Comparison of ENCODE assay signal across 18 cellular contexts in the genomic region with DNA sequence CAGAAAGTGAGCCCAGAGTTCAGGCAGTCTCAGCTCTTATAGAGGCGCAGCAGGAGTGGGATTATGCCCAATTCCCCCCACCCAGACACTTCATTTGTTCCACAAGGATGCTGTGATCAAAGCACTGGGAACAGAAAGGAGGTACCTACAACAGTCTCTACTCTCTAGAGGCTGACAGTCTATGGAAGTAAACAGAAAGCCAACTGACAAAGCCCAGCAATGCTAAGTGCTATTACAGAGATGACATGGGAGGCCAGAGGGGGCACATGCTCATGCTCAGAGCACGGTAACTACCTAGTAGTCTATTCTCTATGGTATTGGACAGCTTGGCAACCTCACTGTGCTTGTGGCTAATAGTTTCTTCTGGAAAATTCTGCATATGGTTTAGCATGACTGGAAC.
"Had no signal": no experiment of that assay in that cellular context is flagged by ENCODE, and none has a peak within 500 bp of the region (broad histone marks: within the 10 kb centered on the region; RNA-seq: fewer than 3 reads in every experiment).

No MANE protein-coding gene starts in this region.

- H3K36me3 ChIP-seq: cardiac muscle cell, neutrophil had no signal

- H3K27me3 ChIP-seq: body of pancreas, cardiac muscle cell, neutrophil had no signal

- H3K9me3 ChIP-seq: body of pancreas, neutrophil had no signal

- DNase-seq: activated CD4-positive, alpha-beta T cell treated with anti-CD3 and anti-CD28 coated beads for 48 hours; activated CD8-positive, alpha-beta memory T cell treated with anti-CD3 and anti-CD28 coated beads, Interleukin-2, amount 10 ng/mL, durations not matched to agents 7 days and 5 days; activated CD8-positive, alpha-beta T cell treated with anti-CD3 and anti-CD28 coated beads for 36 hours; activated effector memory CD4-positive, alpha-beta T cell treated with anti-CD3 and anti-CD28 coated beads, Interleukin-2, amount 50 U/mL, for 16 hours; activated naive CD4-positive, alpha-beta T cell treated with anti-CD3 and anti-CD28 coated beads, Interleukin-2, amount 50 U/mL, for 16 hours; activated naive CD8-positive, alpha-beta T cell treated with anti-CD3 and anti-CD28 coated beads, Interleukin-2, amount 50 U/mL, for 24 hours; activated T-cell treated with anti-CD3 and anti-CD28 coated beads for 4 hours; body of pancreas; cortex of kidney; endodermal cell; kidney; stimulated activated CD4-positive, alpha-beta T cell treated with anti-CD3 and anti-CD28 coated beads, Interleukin-4, amount 100 ng/mL, for 1 hour; stimulated activated naive CD4-positive, alpha-beta T cell; T-helper 9 cell had no signal

- H3K27ac ChIP-seq: cardiac muscle cell, neutrophil had no signal

- H3K4me1 Mint-ChIP-seq: activated CD8-positive, alpha-beta memory T cell treated with anti-CD3 and anti-CD28 coated beads, Interleukin-2, amount 10 ng/mL, durations not matched to agents 7 days and 5 days; activated naive CD8-positive, alpha-beta T cell treated with anti-CD3 and anti-CD28 coated beads, Interleukin-2, amount 50 U/mL, for 24 hours; endodermal cell had no signal

- H3K27ac Mint-ChIP-seq: activated CD8-positive, alpha-beta memory T cell treated with anti-CD3 and anti-CD28 coated beads, Interleukin-2, amount 10 ng/mL, durations not matched to agents 7 days and 5 days; activated CD8-positive, alpha-beta T cell treated with anti-CD3 and anti-CD28 coated beads for 36 hours; activated naive CD8-positive, alpha-beta T cell treated with anti-CD3 and anti-CD28 coated beads, Interleukin-2, amount 50 U/mL, for 24 hours; endodermal cell; natural killer cell treated with Interleukin-12 subunit alpha and Interleukin-12 subunit beta and Interleukin-15 and Interleukin-18, amount 100 ng/mL, for 72 hours had no signal

- H3K4me3 ChIP-seq: body of pancreas, cardiac muscle cell, lung had no signal

- H3K4me3 Mint-ChIP-seq: activated CD8-positive, alpha-beta memory T cell treated with anti-CD3 and anti-CD28 coated beads, Interleukin-2, amount 10 ng/mL, durations not matched to agents 7 days and 5 days; activated CD8-positive, alpha-beta T cell treated with anti-CD3 and anti-CD28 coated beads for 36 hours; activated naive CD8-positive, alpha-beta T cell treated with anti-CD3 and anti-CD28 coated beads, Interleukin-2, amount 50 U/mL, for 24 hours; endodermal cell; natural killer cell treated with Interleukin-12 subunit alpha and Interleukin-12 subunit beta and Interleukin-15 and Interleukin-18, amount 100 ng/mL, for 72 hours had no signal

- H3K9me3 Mint-ChIP-seq: activated CD8-positive, alpha-beta T cell treated with anti-CD3 and anti-CD28 coated beads for 36 hours; activated naive CD8-positive, alpha-beta T cell treated with anti-CD3 and anti-CD28 coated beads, Interleukin-2, amount 50 U/mL, for 24 hours; endodermal cell; natural killer cell treated with Interleukin-12 subunit alpha and Interleukin-12 subunit beta and Interleukin-15 and Interleukin-18, amount 100 ng/mL, for 72 hours had no signal

- ATAC-seq: activated CD8-positive, alpha-beta memory T cell treated with anti-CD3 and anti-CD28 coated beads, Interleukin-2, amount 10 ng/mL, durations not matched to agents 7 days and 5 days; activated CD8-positive, alpha-beta T cell treated with anti-CD3 and anti-CD28 coated beads for 36 hours; activated naive CD8-positive, alpha-beta T cell treated with anti-CD3 and anti-CD28 coated beads, Interleukin-2, amount 50 U/mL, for 24 hours; body of pancreas; natural killer cell treated with Interleukin-12 subunit alpha and Interleukin-12 subunit beta and Interleukin-15 and Interleukin-18, amount 100 ng/mL, for 72 hours had no signal

- H3K36me3 Mint-ChIP-seq: activated CD8-positive, alpha-beta memory T cell treated with anti-CD3 and anti-CD28 coated beads, Interleukin-2, amount 10 ng/mL, durations not matched to agents 7 days and 5 days; natural killer cell treated with Interleukin-12 subunit alpha and Interleukin-12 subunit beta and Interleukin-15 and Interleukin-18, amount 100 ng/mL, for 72 hours had no signal
